Comparison of ENCODE assay signal across 19 cellular contexts in genomic region chr10:124226271-124226911, GRCh38.
DNase-seq lines count a peak whose midpoint lies in the region; ATAC-seq and TF ChIP-seq lines count a peak whose summit lies in the region.
"Had no signal": no experiment of that assay in that cellular context is flagged by ENCODE, and none has a peak within 500 bp of the region (broad histone marks: within the 10 kb centered on the region; RNA-seq: fewer than 3 reads in every experiment).

No MANE protein-coding gene starts in this region.

- TF ChIP-seq CTCF in natural killer cell (IDR thresholded peaks at IDR 0.05) = no peak
- no peak for TF ChIP-seq CTCF in esophagus muscularis mucosa (IDR thresholded peaks at IDR 0.05)

- in situ Hi-C loops in ACHN (cut with HindIII; ENCODE audit: low pct_ligation_motif_present, low pct_unique_long_range_greater_than_20kb, low sequenced_read_pairs) = no loop called here

- DNase-seq in activated CD4-positive, alpha-beta T cell treated with anti-CD3 and anti-CD28 coated beads, Interleukin-2, amount 10 ng/mL, durations not matched to agents 7 days and 5 days = no peak
- no peak for DNase-seq in activated CD4-positive, alpha-beta T cell treated with anti-CD3 and anti-CD28 coated beads for 48 hours
- DNase-seq in activated naive CD8-positive, alpha-beta T cell treated with anti-CD3 and anti-CD28 coated beads, Interleukin-2, amount 10 ng/mL, durations not matched to agents 7 days and 5 days = no peak
- DNase-seq in natural killer cell (no peak), esophagus muscularis mucosa (ENCODE audit: extremely low spot score) (no peak), ACHN (no peak)
- DNase-seq: caudate nucleus; dermis blood vessel endothelial cell; NCI-H1436 treated with DMSO at 0.1 percent for 48 hours; NCI-H2171; NCI-H524 treated with DMSO at 0.1 percent for 48 hours; spleen; stimulated activated CD4-positive, alpha-beta T cell treated with anti-CD3 and anti-CD28 coated beads, Interleukin-4, amount 100 ng/mL, for 24 hours; upper lobe of left lung had no signal

- no peak overlapping the region for H3K27ac ChIP-seq in esophagus muscularis mucosa (replicated peaks in 1 of 4)
- H3K27ac ChIP-seq: BLaER1, spleen, upper lobe of left lung, VCaP had no signal

- no peak for TF ChIP-seq EP300 in esophagus muscularis mucosa (IDR thresholded peaks at IDR 0.05)

- H3K9me3 ChIP-seq in esophagus muscularis mucosa = no peaks in the 10 kb centered on the region
- H3K9me3 ChIP-seq: BLaER1, spleen had no signal

- POLR2A ChIA-PET in activated CD4-positive, alpha-beta T cell treated with anti-CD3 and anti-CD28 coated beads, Interleukin-2, amount 10 ng/mL, durations not matched to agents 7 days and 5 days (lab: Charles Lee) = no interaction called here
- POLR2A ChIA-PET in activated naive CD8-positive, alpha-beta T cell treated with anti-CD3 and anti-CD28 coated beads, Interleukin-2, amount 10 ng/mL, durations not matched to agents 7 days and 5 days (lab: Charles Lee) = no interaction called here

- peaks cover 32% of the 10 kb centered on the region for H3K9me3 Mint-ChIP-seq in activated CD4-positive, alpha-beta T cell treated with anti-CD3 and anti-CD28 coated beads, Interleukin-2, amount 10 ng/mL, durations not matched to agents 7 days and 5 days
- no peaks in the 10 kb centered on the region for H3K9me3 Mint-ChIP-seq in IgD-negative memory B cell
- H3K9me3 Mint-ChIP-seq in activated naive CD8-positive, alpha-beta T cell treated with anti-CD3 and anti-CD28 coated beads, Interleukin-2, amount 10 ng/mL, durations not matched to agents 7 days and 5 days = peaks cover 38% of the 10 kb centered on the region
- no peaks in the 10 kb centered on the region for H3K9me3 Mint-ChIP-seq in natural killer cell

- no peak for ATAC-seq in activated naive CD8-positive, alpha-beta T cell treated with anti-CD3 and anti-CD28 coated beads, Interleukin-2, amount 10 ng/mL, durations not matched to agents 7 days and 5 days (ENCODE audit: low read depth)
- ATAC-seq in natural killer cell = peak in 2 of 3 donors; percentile 3 to 5
- no peak for ATAC-seq in HG02610 (IDR thresholded peaks at IDR 0.05; ENCODE audit: unreplicated experiment)

- 88% methylated on average over 16 of the region's 16 CpGs for WGBS in esophagus muscularis mucosa

- peaks cover 5% of the 10 kb centered on the region for H3K36me3 Mint-ChIP-seq in activated CD4-positive, alpha-beta T cell treated with anti-CD3 and anti-CD28 coated beads, Interleukin-2, amount 10 ng/mL, durations not matched to agents 7 days and 5 days (ENCODE audit: low read depth)
- H3K36me3 Mint-ChIP-seq in IgD-negative memory B cell (peaks cover 3% of the 10 kb centered on the region), natural killer cell (no peaks in the 10 kb centered on the region)
- peaks cover 2% of the 10 kb centered on the region for H3K36me3 Mint-ChIP-seq in activated naive CD8-positive, alpha-beta T cell treated with anti-CD3 and anti-CD28 coated beads, Interleukin-2, amount 10 ng/mL, durations not matched to agents 7 days and 5 days

- intact Hi-C loops in natural killer cell (cut with micrococcal nuclease) (loop anchor here (5.0 kb wide), 1 partner anchor 496 kb away; no protein-coding TSS in a partner anchor), esophagus muscularis mucosa (cut with DNase I) (no loop called here)

- no peaks in the 10 kb centered on the region for H3K27me3 Mint-ChIP-seq in activated CD4-positive, alpha-beta T cell treated with anti-CD3 and anti-CD28 coated beads, Interleukin-2, amount 10 ng/mL, durations not matched to agents 7 days and 5 days
- H3K27me3 Mint-ChIP-seq in IgD-negative memory B cell (peaks cover 2% of the 10 kb centered on the region), natural killer cell (ENCODE audit: low read depth in 2 of 2) (peaks cover 0 to 2% of the 10 kb centered on the region in 2 donors)
- H3K27me3 Mint-ChIP-seq in activated naive CD8-positive, alpha-beta T cell treated with anti-CD3 and anti-CD28 coated beads, Interleukin-2, amount 10 ng/mL, durations not matched to agents 7 days and 5 days = no peaks in the 10 kb centered on the region

- no peaks in the 10 kb centered on the region for H3K27me3 ChIP-seq in esophagus muscularis mucosa
- H3K27me3 ChIP-seq: BLaER1, spleen, upper lobe of left lung had no signal

- peak overlapping the region; percentile 5 for H3K4me3 Mint-ChIP-seq in activated CD4-positive, alpha-beta T cell treated with anti-CD3 and anti-CD28 coated beads, Interleukin-2, amount 10 ng/mL, durations not matched to agents 7 days and 5 days
- H3K4me3 Mint-ChIP-seq in IgD-negative memory B cell (peak overlapping the region in 2 of 4 donors; percentile 69 to 91), natural killer cell (peak overlapping the region; percentile 81)
- H3K4me3 Mint-ChIP-seq in activated naive CD8-positive, alpha-beta T cell treated with anti-CD3 and anti-CD28 coated beads, Interleukin-2, amount 10 ng/mL, durations not matched to agents 7 days and 5 days = no peak overlapping the region
- H3K4me3 Mint-ChIP-seq: T-helper 2 cell treated with Interferon-gamma antibody and Interleukin-4, amounts not matched to agents 5 μg/mL and 100 μg/mL, for 36 hours had no signal

- peaks cover 8% of the 10 kb centered on the region for H3K4me1 Mint-ChIP-seq in activated CD4-positive, alpha-beta T cell treated with anti-CD3 and anti-CD28 coated beads, Interleukin-2, amount 10 ng/mL, durations not matched to agents 7 days and 5 days
- H3K4me1 Mint-ChIP-seq in IgD-negative memory B cell (peaks cover 19 to 27% (median 20%) of the 10 kb centered on the region in 3 donors), natural killer cell (peaks cover 38 to 50% of the 10 kb centered on the region in 2 donors)
- peaks cover 8% of the 10 kb centered on the region for H3K4me1 Mint-ChIP-seq in activated naive CD8-positive, alpha-beta T cell treated with anti-CD3 and anti-CD28 coated beads, Interleukin-2, amount 10 ng/mL, durations not matched to agents 7 days and 5 days

- TF ChIP-seq POLR2A in esophagus muscularis mucosa (IDR thresholded peaks at IDR 0.05; ENCODE audit: low read depth) = no peak

- H3K4me3 ChIP-seq in esophagus muscularis mucosa = no peak overlapping the region
- H3K4me3 ChIP-seq: BLaER1, spleen, upper lobe of left lung had no signal

- no peaks in the 10 kb centered on the region for H3K36me3 ChIP-seq in esophagus muscularis mucosa
- H3K36me3 ChIP-seq: BLaER1, spleen, upper lobe of left lung had no signal

- peaks cover 0 to 20% (median 19%) of the 10 kb centered on the region in 4 donors for H3K4me1 ChIP-seq in esophagus muscularis mucosa

- CTCF ChIA-PET in activated CD4-positive, alpha-beta T cell treated with anti-CD3 and anti-CD28 coated beads, Interleukin-2, amount 10 ng/mL, durations not matched to agents 7 days and 5 days (lab: Charles Lee) = interaction anchor here (1.0 kb wide), 1 partner anchor 232 kb away, joined by 3 read pairs; no protein-coding TSS in a partner anchor

- H3K27ac Mint-ChIP-seq in activated CD4-positive, alpha-beta T cell treated with anti-CD3 and anti-CD28 coated beads, Interleukin-2, amount 10 ng/mL, durations not matched to agents 7 days and 5 days = peak overlapping the region; percentile 74
- H3K27ac Mint-ChIP-seq in IgD-negative memory B cell (peak overlapping the region; percentile 91 to 100 (median 98)), natural killer cell (peak overlapping the region; percentile 90 to 94)
- peak overlapping the region; percentile 79 for H3K27ac Mint-ChIP-seq in activated naive CD8-positive, alpha-beta T cell treated with anti-CD3 and anti-CD28 coated beads, Interleukin-2, amount 10 ng/mL, durations not matched to agents 7 days and 5 days

Comparison
In these comparisons a context has a peak if more than half of its experiments do, and no peak if none do; other contexts are left out.
1. ATAC-seq: peak in natural killer cell (2 of 3); none in activated naive CD8-positive, alpha-beta T cell treated with anti-CD3 and anti-CD28 coated beads, Interleukin-2, amount 10 ng/mL, durations not matched to agents 7 days and 5 days (single experiment) and HG02610 (single experiment).
2. Peak in every context shown above with its lines, with median percentiles within 50 percentile points of each other: H3K27ac Mint-ChIP-seq.